ENCODE assay signal across 13 cellular contexts in the genomic region with DNA sequence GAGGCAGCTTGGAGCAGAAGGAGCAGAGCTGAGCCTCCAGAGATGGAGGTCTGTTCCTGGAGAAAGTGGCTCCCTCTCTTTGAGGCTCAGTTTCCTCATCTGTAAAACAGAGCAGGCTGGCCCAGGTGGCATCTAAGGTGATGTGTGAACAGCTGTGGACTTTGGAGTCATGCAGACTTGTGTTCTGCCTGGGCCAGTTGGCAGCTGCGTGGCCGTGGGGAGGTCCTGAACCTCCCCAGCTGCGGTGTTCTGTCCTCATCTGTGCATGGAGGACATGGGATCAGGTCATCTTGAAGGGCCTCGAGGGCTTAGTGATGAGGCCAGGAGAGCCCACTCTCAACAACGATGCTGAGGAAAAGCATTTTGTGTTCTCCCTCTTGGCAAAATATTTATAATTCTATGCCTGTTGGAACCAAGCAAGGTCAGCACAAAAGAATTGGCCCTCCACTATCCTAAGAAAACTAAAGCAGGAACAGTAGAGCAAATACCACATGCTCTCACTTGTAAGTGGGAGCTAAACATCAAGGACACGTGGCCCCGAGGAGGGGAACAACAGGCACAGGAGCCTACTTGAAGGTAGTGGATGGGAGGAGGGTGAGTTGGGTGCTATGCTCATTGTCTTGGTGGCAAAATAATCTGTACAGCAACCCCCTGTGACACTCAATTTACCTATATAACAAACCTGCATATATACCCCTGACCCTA.
"Had no signal": no experiment of that assay in that cellular context is flagged by ENCODE, and none has a peak within 500 bp of the region (broad histone marks: within the 10 kb centered on the region; RNA-seq: fewer than 3 reads in every experiment).

No MANE protein-coding gene starts in this region.

- H3K4me1 Mint-ChIP-seq: activated naive CD4-positive, alpha-beta T cell treated with anti-CD3 and anti-CD28 coated beads, Interleukin-2, amount 50 U/mL, for 24 hours; endodermal cell; memory B cell; T-helper 17 cell; WTC11 had no signal

- H3K36me3 ChIP-seq: transverse colon had no signal

- H3K4me3 Mint-ChIP-seq: activated CD8-positive, alpha-beta T cell treated with anti-CD3 and anti-CD28 coated beads, Interleukin-2, amount 10 ng/mL, durations not matched to agents 7 days and 5 days; activated naive CD4-positive, alpha-beta T cell treated with anti-CD3 and anti-CD28 coated beads, Interleukin-2, amount 50 U/mL, for 24 hours; endodermal cell; memory B cell; natural killer cell treated with Interleukin-12 subunit alpha and Interleukin-12 subunit beta and Interleukin-15 and Interleukin-18, amount 100 ng/mL, for 72 hours; T-helper 17 cell; WTC11 had no signal

- ATAC-seq: activated CD8-positive, alpha-beta T cell treated with anti-CD3 and anti-CD28 coated beads, Interleukin-2, amount 10 ng/mL, durations not matched to agents 7 days and 5 days; natural killer cell treated with Interleukin-12 subunit alpha and Interleukin-12 subunit beta and Interleukin-15 and Interleukin-18, amount 100 ng/mL, for 72 hours; T-helper 17 cell; WTC11 had no signal

- H3K9me3 ChIP-seq: transverse colon had no signal

- H3K36me3 Mint-ChIP-seq: activated naive CD4-positive, alpha-beta T cell treated with anti-CD3 and anti-CD28 coated beads, Interleukin-2, amount 50 U/mL, for 24 hours; natural killer cell treated with Interleukin-12 subunit alpha and Interleukin-12 subunit beta and Interleukin-15 and Interleukin-18, amount 100 ng/mL, for 72 hours; WTC11 had no signal

- H3K27ac Mint-ChIP-seq: activated CD8-positive, alpha-beta T cell treated with anti-CD3 and anti-CD28 coated beads, Interleukin-2, amount 10 ng/mL, durations not matched to agents 7 days and 5 days; activated naive CD4-positive, alpha-beta T cell treated with anti-CD3 and anti-CD28 coated beads, Interleukin-2, amount 50 U/mL, for 24 hours; activated T-helper 2 cell treated with anti-CD3 and anti-CD28 coated beads, Interferon-gamma antibody, Interleukin-2, Interleukin-4, amounts not matched to agents 10 μg/mL and 5 μg/mL and 100 μg/mL, durations not matched to agents 14 hours and 24 hours and 36 hours; endodermal cell; memory B cell; natural killer cell treated with Interleukin-12 subunit alpha and Interleukin-12 subunit beta and Interleukin-15 and Interleukin-18, amount 100 ng/mL, for 72 hours; T-helper 17 cell; WTC11 had no signal

- DNase-seq: activated CD4-positive, alpha-beta T cell treated with anti-CD3 and anti-CD28 coated beads for 48 hours; activated CD8-positive, alpha-beta T cell treated with anti-CD3 and anti-CD28 coated beads, Interleukin-2, amount 10 ng/mL, durations not matched to agents 7 days and 5 days; amygdala; endodermal cell; hypothalamus; T-helper 17 cell; transverse colon had no signal

- H3K27me3 ChIP-seq: transverse colon had no signal

- H3K4me2 ChIP-seq: smooth muscle cell had no signal

- H3K4me3 ChIP-seq: smooth muscle cell, transverse colon had no signal

- H3K9me3 Mint-ChIP-seq: activated naive CD4-positive, alpha-beta T cell treated with anti-CD3 and anti-CD28 coated beads, Interleukin-2, amount 50 U/mL, for 24 hours; activated T-helper 2 cell treated with anti-CD3 and anti-CD28 coated beads, Interferon-gamma antibody, Interleukin-2, Interleukin-4, amounts not matched to agents 10 μg/mL and 5 μg/mL and 100 μg/mL, durations not matched to agents 14 hours and 24 hours and 36 hours; endodermal cell; memory B cell; natural killer cell treated with Interleukin-12 subunit alpha and Interleukin-12 subunit beta and Interleukin-15 and Interleukin-18, amount 100 ng/mL, for 72 hours; WTC11 had no signal

- H3K27ac ChIP-seq: transverse colon had no signal
